In the genomic region with DNA sequence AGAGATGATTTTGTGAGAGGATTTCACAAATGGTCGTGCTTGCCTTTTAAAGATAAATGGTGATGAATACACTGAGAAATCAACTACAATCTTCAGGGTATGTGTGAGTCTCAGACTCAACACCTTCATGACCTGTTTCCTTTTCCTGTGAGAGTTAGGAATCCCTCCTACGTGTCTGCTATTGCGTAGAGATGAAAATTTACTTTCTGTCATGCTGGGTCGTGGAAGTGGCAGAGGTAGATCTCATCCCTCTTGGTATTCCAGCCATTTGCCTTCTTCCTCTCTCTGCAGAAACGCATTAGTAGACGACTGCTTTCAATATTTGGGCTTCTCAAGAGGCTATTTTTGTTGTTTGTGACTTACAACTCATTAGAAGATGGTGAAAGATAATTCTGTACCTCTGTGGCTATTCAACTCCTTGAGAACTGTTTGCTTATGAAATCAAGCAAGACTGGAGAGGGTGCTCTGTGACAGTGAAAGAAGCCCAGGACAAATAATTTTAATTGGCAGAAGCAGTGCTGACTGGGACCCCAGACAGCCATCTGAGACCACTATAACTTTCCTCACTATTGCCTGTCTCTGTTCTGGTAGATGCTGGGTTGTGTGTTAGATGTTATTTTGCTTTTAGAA, we compare ENCODE assay signal across 14 cellular contexts.
"Had no signal": no experiment of that assay in that cellular context is flagged by ENCODE, and none has a peak within 500 bp of the region (broad histone marks: within the 10 kb centered on the region; RNA-seq: fewer than 3 reads in every experiment).

No MANE protein-coding gene starts in this region.

- H3K36me3 ChIP-seq: cardiac muscle cell, colonic mucosa, neutrophil, right atrium auricular region had no signal

- H3K9me3 Mint-ChIP-seq: activated naive CD8-positive, alpha-beta T cell treated with anti-CD3 and anti-CD28 coated beads, Interleukin-2, amount 50 U/mL, for 24 hours; activated T-helper 1 cell treated with anti-CD3 and anti-CD28 coated beads, Interleukin-12 subunit alpha, Interleukin-12 subunit beta, Interleukin-2, Interleukin-4 antibody, amounts not matched to agents 30 ng/mL and 10 ng/mL and 1 ng/mL, durations not matched to agents 14 hours and 24 hours and 36 hours; stimulated activated memory B cell treated with anti-CD40 and anti-IgM and Interleukin-4, amounts not matched to agents 10 μg/mL and 1 μg/mL and 100 μg/mL, for 72 hours; type B pancreatic cell had no signal

- H3K4me3 ChIP-seq: cardiac muscle cell, colonic mucosa, right atrium auricular region had no signal

- H3K4me1 ChIP-seq: colonic mucosa had no signal

- H3K27ac ChIP-seq: cardiac muscle cell, epithelial cell of prostate, neutrophil, right atrium auricular region had no signal

- H3K27me3 ChIP-seq: cardiac muscle cell, colonic mucosa, neutrophil, right atrium auricular region had no signal

- H3K27me3 Mint-ChIP-seq: activated naive CD8-positive, alpha-beta T cell treated with anti-CD3 and anti-CD28 coated beads, Interleukin-2, amount 50 U/mL, for 24 hours; type B pancreatic cell had no signal

- ATAC-seq: activated naive CD8-positive, alpha-beta T cell treated with anti-CD3 and anti-CD28 coated beads, Interleukin-2, amount 50 U/mL, for 24 hours; stimulated activated memory B cell treated with anti-CD40 and anti-IgM and Interleukin-4, amounts not matched to agents 10 μg/mL and 1 μg/mL and 100 μg/mL, for 72 hours had no signal

- H3K9me3 ChIP-seq: colonic mucosa, neutrophil, right atrium auricular region had no signal

- H3K27ac Mint-ChIP-seq: activated naive CD8-positive, alpha-beta T cell treated with anti-CD3 and anti-CD28 coated beads, Interleukin-2, amount 50 U/mL, for 24 hours; activated T-helper 1 cell treated with anti-CD3 and anti-CD28 coated beads, Interleukin-12 subunit alpha, Interleukin-12 subunit beta, Interleukin-2, Interleukin-4 antibody, amounts not matched to agents 30 ng/mL and 10 ng/mL and 1 ng/mL, durations not matched to agents 14 hours and 24 hours and 36 hours; stimulated activated memory B cell treated with anti-CD40 and anti-IgM and Interleukin-4, amounts not matched to agents 10 μg/mL and 1 μg/mL and 100 μg/mL, for 72 hours; type B pancreatic cell had no signal

- DNase-seq: activated CD4-positive, CD25-positive, alpha-beta regulatory T cell; activated CD8-positive, alpha-beta memory T cell treated with anti-CD3 and anti-CD28 coated beads, Interleukin-2, amount 50 U/mL, for 4 hours; activated naive CD4-positive, alpha-beta T cell; activated naive CD8-positive, alpha-beta T cell treated with anti-CD3 and anti-CD28 coated beads, Interleukin-2, amount 50 U/mL, for 24 hours; colonic mucosa; effector CD4-positive, alpha-beta T cell; small intestine had no signal

- H3K36me3 Mint-ChIP-seq: stimulated activated memory B cell treated with anti-CD40 and anti-IgM and Interleukin-4, amounts not matched to agents 10 μg/mL and 1 μg/mL and 100 μg/mL, for 72 hours; type B pancreatic cell had no signal

- H3K4me3 Mint-ChIP-seq: activated naive CD8-positive, alpha-beta T cell treated with anti-CD3 and anti-CD28 coated beads, Interleukin-2, amount 50 U/mL, for 24 hours; activated T-helper 1 cell treated with anti-CD3 and anti-CD28 coated beads, Interleukin-12 subunit alpha, Interleukin-12 subunit beta, Interleukin-2, Interleukin-4 antibody, amounts not matched to agents 30 ng/mL and 10 ng/mL and 1 ng/mL, durations not matched to agents 14 hours and 24 hours and 36 hours; stimulated activated memory B cell treated with anti-CD40 and anti-IgM and Interleukin-4, amounts not matched to agents 10 μg/mL and 1 μg/mL and 100 μg/mL, for 72 hours; type B pancreatic cell had no signal
